In genomic region chr3:94787734-94788133, GRCh38 we compare ENCODE assay signal across 14 cellular contexts.
DNase-seq lines count a peak whose midpoint lies in the region; ATAC-seq and TF ChIP-seq lines count a peak whose summit lies in the region.
"Had no signal": no experiment of that assay in that cellular context is flagged by ENCODE, and none has a peak within 500 bp of the region (broad histone marks: within the 10 kb centered on the region; RNA-seq: fewer than 3 reads in every experiment).

No MANE protein-coding gene starts in this region.

- DNase-seq in DMS53 (lab: John Stamatoyannopoulos, UW), result peak; percentile 72
- peak; percentile 30 for DNase-seq in HEK293T (ENCODE audit: extremely low spot score)
- DNase-seq in NCI-H748 treated with DMSO at 0.1 percent for 48 hours (lab: John Stamatoyannopoulos, UW), result peak; percentile 2
- DNase-seq in effector memory CD8-positive, alpha-beta T cell, result no peak
- DNase-seq in GM19240 (ENCODE audit: insufficient read length, low spot score), result no peak
- DNase-seq in NCI-H774 (lab: John Stamatoyannopoulos, UW), result no peak
- DNase-seq: ACHN; CD4-positive, CD25-positive, alpha-beta regulatory T cell; DMS79; GM23248; IMR-90 had no signal

- H3K4me3 Mint-ChIP-seq in nephron, result no peak overlapping the region
- no peak overlapping the region for H3K4me3 Mint-ChIP-seq in effector memory CD8-positive, alpha-beta T cell
- H3K4me3 Mint-ChIP-seq: CD4-positive, CD25-positive, alpha-beta regulatory T cell had no signal

- H3K27me3 Mint-ChIP-seq in nephron (ENCODE audit: low read depth), result peaks cover 4% of the 10 kb centered on the region
- no peaks in the 10 kb centered on the region for H3K27me3 Mint-ChIP-seq in effector memory CD8-positive, alpha-beta T cell
- H3K27me3 Mint-ChIP-seq: CD4-positive, CD25-positive, alpha-beta regulatory T cell had no signal

- CTCF ChIA-PET in HEK293T (lab: Yijun Ruan, JAX), result interaction anchor here (0.6 to 0.7 kb wide), 2 partner anchors 511 to 682 kb away, joined by 3 read pairs; no protein-coding TSS in a partner anchor

- H3K36me3 Mint-ChIP-seq in nephron (ENCODE audit: low read depth), result no peaks in the 10 kb centered on the region
- no peaks in the 10 kb centered on the region for H3K36me3 Mint-ChIP-seq in effector memory CD8-positive, alpha-beta T cell (ENCODE audit: insufficient read depth)
- H3K36me3 Mint-ChIP-seq: CD4-positive, CD25-positive, alpha-beta regulatory T cell had no signal

- H3K9me3 Mint-ChIP-seq in nephron, result no peaks in the 10 kb centered on the region
- peaks cover 0 to 4% of the 10 kb centered on the region in 2 donors for H3K9me3 Mint-ChIP-seq in effector memory CD8-positive, alpha-beta T cell

- ATAC-seq in effector memory CD8-positive, alpha-beta T cell (replicated peaks), result no peak
- ATAC-seq in HG03469 (IDR thresholded peaks at IDR 0.05; ENCODE audit: unreplicated experiment), result no peak
- ATAC-seq: GM12878 had no signal

- H3K27ac Mint-ChIP-seq in nephron, result peak overlapping the region in 2 of 3 experiments; percentile 57 to 60
- no peak overlapping the region for H3K27ac Mint-ChIP-seq in effector memory CD8-positive, alpha-beta T cell
- H3K27ac Mint-ChIP-seq: CD4-positive, CD25-positive, alpha-beta regulatory T cell had no signal

- peaks cover 11% of the 10 kb centered on the region for H3K4me1 Mint-ChIP-seq in nephron
- no peaks in the 10 kb centered on the region for H3K4me1 Mint-ChIP-seq in effector memory CD8-positive, alpha-beta T cell (ENCODE audit: low read depth in 2 of 2)
- H3K4me1 Mint-ChIP-seq: CD4-positive, CD25-positive, alpha-beta regulatory T cell had no signal

- POLR2A ChIA-PET in HEK293T (lab: Yijun Ruan, JAX), result no interaction called here

- no peak for TF ChIP-seq CTCF in nephron (IDR thresholded peaks at IDR 0.05; ENCODE audit: unreplicated experiment in 3 of 3)

TF ChIP-seq in HEK293T, 16 proteins besides CTCF, POLR2A, EP300 and RAD21:
- TF ChIP-seq ELF4 (IDR thresholded peaks at IDR 0.05) (no peak), L3MBTL2 (conservative IDR thresholded peaks at IDR 0.05) (no peak), HDGF (IDR thresholded peaks at IDR 0.05; ENCODE audit: borderline replicate concordance) (no peak), CTBP1 (IDR thresholded peaks at IDR 0.05; ENCODE audit: borderline replicate concordance) (no peak), FOXM1 (IDR thresholded peaks at IDR 0.05; ENCODE audit: borderline replicate concordance) (no peak), FOXA1 (IDR thresholded peaks at IDR 0.05) (peak; percentile 64), LEF1 (IDR thresholded peaks at IDR 0.05; ENCODE audit: borderline replicate concordance) (no peak), ZNF384 (IDR thresholded peaks at IDR 0.05) (peak; percentile 97), NFRKB (IDR thresholded peaks at IDR 0.05) (no peak), TARDBP (IDR thresholded peaks at IDR 0.05) (no peak), BHLHE40 (IDR thresholded peaks at IDR 0.05; ENCODE audit: borderline replicate concordance) (no peak), SP1 (IDR thresholded peaks at IDR 0.05) (no peak), FOXK2 (IDR thresholded peaks at IDR 0.05) (no peak)
- TF ChIP-seq, protein P1, sequence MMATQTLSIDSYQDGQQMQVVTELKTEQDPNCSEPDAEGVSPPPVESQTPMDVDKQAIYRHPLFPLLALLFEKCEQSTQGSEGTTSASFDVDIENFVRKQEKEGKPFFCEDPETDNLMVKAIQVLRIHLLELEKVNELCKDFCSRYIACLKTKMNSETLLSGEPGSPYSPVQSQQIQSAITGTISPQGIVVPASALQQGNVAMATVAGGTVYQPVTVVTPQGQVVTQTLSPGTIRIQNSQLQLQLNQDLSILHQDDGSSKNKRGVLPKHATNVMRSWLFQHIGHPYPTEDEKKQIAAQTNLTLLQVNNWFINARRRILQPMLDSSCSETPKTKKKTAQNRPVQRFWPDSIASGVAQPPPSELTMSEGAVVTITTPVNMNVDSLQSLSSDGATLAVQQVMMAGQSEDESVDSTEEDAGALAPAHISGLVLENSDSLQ (IDR thresholded peaks at IDR 0.05), result no peak

Comparison
In these comparisons a context has a peak if more than half of its experiments do, and no peak if none do; other contexts are left out.
1. DNase-seq: peak in DMS53 (single experiment), HEK293T (single experiment) and NCI-H748 treated with DMSO at 0.1 percent for 48 hours (single experiment); none in effector memory CD8-positive, alpha-beta T cell (0 of 3), GM19240 (single experiment) and NCI-H774 (single experiment).
2. H3K27ac Mint-ChIP-seq: peak in nephron (2 of 3); none in effector memory CD8-positive, alpha-beta T cell (0 of 2).